2 cellular contexts compared by ENCODE assay signal in the genomic region with DNA sequence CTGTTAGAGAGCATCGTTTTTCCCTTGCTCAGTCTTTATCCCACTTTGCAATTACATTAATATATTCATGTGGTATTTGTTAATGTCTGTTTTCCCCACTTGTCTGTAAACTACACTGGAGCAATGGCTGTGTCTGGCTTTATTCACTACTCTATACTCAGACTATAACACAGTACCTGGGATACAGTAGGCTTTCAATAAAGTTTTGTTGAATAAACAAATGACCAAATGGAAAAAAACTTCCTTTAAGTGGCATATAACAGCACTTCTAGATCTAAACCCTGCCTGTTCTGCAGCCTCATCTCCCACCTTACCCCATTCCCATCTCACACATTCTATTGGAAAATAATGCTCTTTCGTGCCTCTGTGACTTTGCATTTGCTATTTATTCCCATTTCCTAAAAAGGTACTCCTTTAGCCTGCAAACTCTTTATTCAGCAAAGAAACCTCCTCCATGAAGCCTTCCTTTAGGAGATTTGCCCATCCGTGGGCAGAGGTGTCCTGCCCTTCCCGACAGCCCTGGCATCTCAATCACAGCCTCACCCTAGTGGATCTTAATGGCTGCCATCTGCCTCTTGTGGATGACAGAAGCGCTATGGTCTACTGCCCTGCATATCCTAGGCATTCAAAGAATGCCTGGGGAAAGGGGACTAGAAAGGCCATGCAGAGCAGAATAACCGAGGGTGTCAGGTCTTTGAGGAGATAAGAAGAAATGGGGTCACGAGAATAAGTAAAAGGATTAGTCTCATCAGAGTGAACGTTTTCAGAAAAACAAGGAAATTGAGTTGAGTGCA.
TF ChIP-seq lines count a peak whose summit lies in the region.

No MANE protein-coding gene starts in this region.

TF ChIP-seq in HepG2, 621 proteins besides CTCF, POLR2A, EP300 and RAD21:
- TF ChIP-seq KDM2A (CRISPR knock-in tag; IDR thresholded peaks at IDR 0.05; ENCODE audit: borderline replicate concordance, low read depth) (no peak), KLF13 (CRISPR knock-in tag; IDR thresholded peaks at IDR 0.05) (no peak)
- TF ChIP-seq, protein P1, sequence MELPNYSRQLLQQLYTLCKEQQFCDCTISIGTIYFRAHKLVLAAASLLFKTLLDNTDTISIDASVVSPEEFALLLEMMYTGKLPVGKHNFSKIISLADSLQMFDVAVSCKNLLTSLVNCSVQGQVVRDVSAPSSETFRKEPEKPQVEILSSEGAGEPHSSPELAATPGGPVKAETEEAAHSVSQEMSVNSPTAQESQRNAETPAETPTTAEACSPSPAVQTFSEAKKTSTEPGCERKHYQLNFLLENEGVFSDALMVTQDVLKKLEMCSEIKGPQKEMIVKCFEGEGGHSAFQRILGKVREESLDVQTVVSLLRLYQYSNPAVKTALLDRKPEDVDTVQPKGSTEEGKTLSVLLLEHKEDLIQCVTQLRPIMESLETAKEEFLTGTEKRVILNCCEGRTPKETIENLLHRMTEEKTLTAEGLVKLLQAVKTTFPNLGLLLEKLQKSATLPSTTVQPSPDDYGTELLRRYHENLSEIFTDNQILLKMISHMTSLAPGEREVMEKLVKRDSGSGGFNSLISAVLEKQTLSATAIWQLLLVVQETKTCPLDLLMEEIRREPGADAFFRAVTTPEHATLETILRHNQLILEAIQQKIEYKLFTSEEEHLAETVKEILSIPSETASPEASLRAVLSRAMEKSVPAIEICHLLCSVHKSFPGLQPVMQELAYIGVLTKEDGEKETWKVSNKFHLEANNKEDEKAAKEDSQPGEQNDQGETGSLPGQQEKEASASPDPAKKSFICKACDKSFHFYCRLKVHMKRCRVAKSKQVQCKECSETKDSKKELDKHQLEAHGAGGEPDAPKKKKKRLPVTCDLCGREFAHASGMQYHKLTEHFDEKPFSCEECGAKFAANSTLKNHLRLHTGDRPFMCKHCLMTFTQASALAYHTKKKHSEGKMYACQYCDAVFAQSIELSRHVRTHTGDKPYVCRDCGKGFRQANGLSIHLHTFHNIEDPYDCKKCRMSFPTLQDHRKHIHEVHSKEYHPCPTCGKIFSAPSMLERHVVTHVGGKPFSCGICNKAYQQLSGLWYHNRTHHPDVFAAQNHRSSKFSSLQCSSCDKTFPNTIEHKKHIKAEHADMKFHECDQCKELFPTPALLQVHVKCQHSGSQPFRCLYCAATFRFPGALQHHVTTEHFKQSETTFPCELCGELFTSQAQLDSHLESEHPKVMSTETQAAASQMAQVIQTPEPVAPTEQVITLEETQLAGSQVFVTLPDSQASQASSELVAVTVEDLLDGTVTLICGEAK (IDR thresholded peaks at IDR 0.05), result peak; percentile 20; the same call in 1 of the 2 replicates
- TF ChIP-seq, protein P1 (CRISPR knock-in tag; IDR thresholded peaks at IDR 0.05), result no peak; the same call in 1 of the 2 replicates

TF ChIP-seq in K562, 482 proteins besides CTCF, POLR2A, EP300 and RAD21 (continues in another document):
- TF ChIP-seq, protein P2, sequence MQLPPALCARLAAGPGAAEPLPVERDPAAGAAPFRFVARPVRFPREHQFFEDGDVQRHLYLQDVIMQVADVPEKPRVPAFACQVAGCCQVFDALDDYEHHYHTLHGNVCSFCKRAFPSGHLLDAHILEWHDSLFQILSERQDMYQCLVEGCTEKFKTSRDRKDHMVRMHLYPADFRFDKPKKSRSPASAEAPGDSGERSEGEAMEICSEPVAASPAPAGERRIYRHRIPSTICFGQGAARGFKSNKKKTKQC (CRISPR knock-in tag; IDR thresholded peaks at IDR 0.05), result no peak
- TF ChIP-seq ZNF146 (CRISPR knock-in tag; IDR thresholded peaks at IDR 0.05; ENCODE audit: unreplicated experiment) (no peak), HNRNPUL1 (IDR thresholded peaks at IDR 0.05; ENCODE audit: low read length) (no peak), ZFX (CRISPR knock-in tag; IDR thresholded peaks at IDR 0.05) (no peak), GABPB2 (CRISPR knock-in tag; conservative IDR thresholded peaks at IDR 0.05) (no peak)
- TF ChIP-seq, protein P3, sequence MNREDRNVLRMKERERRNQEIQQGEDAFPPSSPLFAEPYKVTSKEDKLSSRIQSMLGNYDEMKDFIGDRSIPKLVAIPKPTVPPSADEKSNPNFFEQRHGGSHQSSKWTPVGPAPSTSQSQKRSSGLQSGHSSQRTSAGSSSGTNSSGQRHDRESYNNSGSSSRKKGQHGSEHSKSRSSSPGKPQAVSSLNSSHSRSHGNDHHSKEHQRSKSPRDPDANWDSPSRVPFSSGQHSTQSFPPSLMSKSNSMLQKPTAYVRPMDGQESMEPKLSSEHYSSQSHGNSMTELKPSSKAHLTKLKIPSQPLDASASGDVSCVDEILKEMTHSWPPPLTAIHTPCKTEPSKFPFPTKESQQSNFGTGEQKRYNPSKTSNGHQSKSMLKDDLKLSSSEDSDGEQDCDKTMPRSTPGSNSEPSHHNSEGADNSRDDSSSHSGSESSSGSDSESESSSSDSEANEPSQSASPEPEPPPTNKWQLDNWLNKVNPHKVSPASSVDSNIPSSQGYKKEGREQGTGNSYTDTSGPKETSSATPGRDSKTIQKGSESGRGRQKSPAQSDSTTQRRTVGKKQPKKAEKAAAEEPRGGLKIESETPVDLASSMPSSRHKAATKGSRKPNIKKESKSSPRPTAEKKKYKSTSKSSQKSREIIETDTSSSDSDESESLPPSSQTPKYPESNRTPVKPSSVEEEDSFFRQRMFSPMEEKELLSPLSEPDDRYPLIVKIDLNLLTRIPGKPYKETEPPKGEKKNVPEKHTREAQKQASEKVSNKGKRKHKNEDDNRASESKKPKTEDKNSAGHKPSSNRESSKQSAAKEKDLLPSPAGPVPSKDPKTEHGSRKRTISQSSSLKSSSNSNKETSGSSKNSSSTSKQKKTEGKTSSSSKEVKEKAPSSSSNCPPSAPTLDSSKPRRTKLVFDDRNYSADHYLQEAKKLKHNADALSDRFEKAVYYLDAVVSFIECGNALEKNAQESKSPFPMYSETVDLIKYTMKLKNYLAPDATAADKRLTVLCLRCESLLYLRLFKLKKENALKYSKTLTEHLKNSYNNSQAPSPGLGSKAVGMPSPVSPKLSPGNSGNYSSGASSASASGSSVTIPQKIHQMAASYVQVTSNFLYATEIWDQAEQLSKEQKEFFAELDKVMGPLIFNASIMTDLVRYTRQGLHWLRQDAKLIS (CRISPR knock-in tag; IDR thresholded peaks at IDR 0.05), result no peak
- TF ChIP-seq, protein P1 (IDR thresholded peaks at IDR 0.05), result peak; percentile 97
- TF ChIP-seq, protein P1 (CRISPR knock-in tag; IDR thresholded peaks at IDR 0.05), result peak; percentile 95
- TF ChIP-seq, protein P4, sequence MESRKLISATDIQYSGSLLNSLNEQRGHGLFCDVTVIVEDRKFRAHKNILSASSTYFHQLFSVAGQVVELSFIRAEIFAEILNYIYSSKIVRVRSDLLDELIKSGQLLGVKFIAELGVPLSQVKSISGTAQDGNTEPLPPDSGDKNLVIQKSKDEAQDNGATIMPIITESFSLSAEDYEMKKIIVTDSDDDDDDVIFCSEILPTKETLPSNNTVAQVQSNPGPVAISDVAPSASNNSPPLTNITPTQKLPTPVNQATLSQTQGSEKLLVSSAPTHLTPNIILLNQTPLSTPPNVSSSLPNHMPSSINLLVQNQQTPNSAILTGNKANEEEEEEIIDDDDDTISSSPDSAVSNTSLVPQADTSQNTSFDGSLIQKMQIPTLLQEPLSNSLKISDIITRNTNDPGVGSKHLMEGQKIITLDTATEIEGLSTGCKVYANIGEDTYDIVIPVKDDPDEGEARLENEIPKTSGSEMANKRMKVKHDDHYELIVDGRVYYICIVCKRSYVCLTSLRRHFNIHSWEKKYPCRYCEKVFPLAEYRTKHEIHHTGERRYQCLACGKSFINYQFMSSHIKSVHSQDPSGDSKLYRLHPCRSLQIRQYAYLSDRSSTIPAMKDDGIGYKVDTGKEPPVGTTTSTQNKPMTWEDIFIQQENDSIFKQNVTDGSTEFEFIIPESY (CRISPR knock-in tag; IDR thresholded peaks at IDR 0.05), result no peak
- TF ChIP-seq, protein P5, sequence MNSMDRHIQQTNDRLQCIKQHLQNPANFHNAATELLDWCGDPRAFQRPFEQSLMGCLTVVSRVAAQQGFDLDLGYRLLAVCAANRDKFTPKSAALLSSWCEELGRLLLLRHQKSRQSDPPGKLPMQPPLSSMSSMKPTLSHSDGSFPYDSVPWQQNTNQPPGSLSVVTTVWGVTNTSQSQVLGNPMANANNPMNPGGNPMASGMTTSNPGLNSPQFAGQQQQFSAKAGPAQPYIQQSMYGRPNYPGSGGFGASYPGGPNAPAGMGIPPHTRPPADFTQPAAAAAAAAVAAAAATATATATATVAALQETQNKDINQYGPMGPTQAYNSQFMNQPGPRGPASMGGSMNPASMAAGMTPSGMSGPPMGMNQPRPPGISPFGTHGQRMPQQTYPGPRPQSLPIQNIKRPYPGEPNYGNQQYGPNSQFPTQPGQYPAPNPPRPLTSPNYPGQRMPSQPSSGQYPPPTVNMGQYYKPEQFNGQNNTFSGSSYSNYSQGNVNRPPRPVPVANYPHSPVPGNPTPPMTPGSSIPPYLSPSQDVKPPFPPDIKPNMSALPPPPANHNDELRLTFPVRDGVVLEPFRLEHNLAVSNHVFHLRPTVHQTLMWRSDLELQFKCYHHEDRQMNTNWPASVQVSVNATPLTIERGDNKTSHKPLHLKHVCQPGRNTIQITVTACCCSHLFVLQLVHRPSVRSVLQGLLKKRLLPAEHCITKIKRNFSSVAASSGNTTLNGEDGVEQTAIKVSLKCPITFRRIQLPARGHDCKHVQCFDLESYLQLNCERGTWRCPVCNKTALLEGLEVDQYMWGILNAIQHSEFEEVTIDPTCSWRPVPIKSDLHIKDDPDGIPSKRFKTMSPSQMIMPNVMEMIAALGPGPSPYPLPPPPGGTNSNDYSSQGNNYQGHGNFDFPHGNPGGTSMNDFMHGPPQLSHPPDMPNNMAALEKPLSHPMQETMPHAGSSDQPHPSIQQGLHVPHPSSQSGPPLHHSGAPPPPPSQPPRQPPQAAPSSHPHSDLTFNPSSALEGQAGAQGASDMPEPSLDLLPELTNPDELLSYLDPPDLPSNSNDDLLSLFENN (IDR thresholded peaks at IDR 0.05; ENCODE audit: low read depth in 2 of 2, low read length in 2 of 2), result no peak
